Comparison of ENCODE assay signal across 28 cellular contexts in genomic region chr2:28612131-28612812, GRCh38.
A peak's percentile ranks its signal among the peaks of the same experiment; 100 is the strongest.
DNase-seq lines count a peak whose midpoint lies in the region; ATAC-seq, FAIRE-seq and TF ChIP-seq lines count a peak whose summit lies in the region.
"Had no signal": no experiment of that assay in that cellular context is flagged by ENCODE, and none has a peak within 500 bp of the region (broad histone marks: within the 10 kb centered on the region; RNA-seq: fewer than 3 reads in every experiment).

No MANE protein-coding gene starts in this region.

- no peak for DNase-seq in activated CD4-positive, alpha-beta memory T cell treated with anti-CD3 and anti-CD28 coated beads, Interleukin-2, amount 10 ng/mL, durations not matched to agents 7 days and 5 days
- DNase-seq in activated CD4-positive, alpha-beta memory T cell treated with anti-CD3 and anti-CD28 coated beads for 36 hours = no peak
- DNase-seq in T-cell (no peak), hepatocyte (ENCODE audit: low spot score) (no peak), GM19239 (ENCODE audit: insufficient read length, low spot score) (no peak), HAP-1 (ENCODE audit: low spot score in 2 of 2) (no peak), lower leg skin (ENCODE audit: low spot score in 2 of 2) (no peak)
- DNase-seq: activated T-cell treated with anti-CD3 and anti-CD28 coated beads, Interleukin-2, amount 50 U/mL, for 4 hours; AML-193; anterior cingulate cortex; caudate nucleus; CD8-positive, alpha-beta memory T cell; dermis blood vessel endothelial cell; DMS153; HFFc6; NCI-H2107; NCI-H446 treated with DMSO at 0.1 percent for 48 hours; SHP77; SW 1271; upper lobe of right lung had no signal

- no peaks in the 10 kb centered on the region for H4K20me1 ChIP-seq in hepatocyte (ENCODE audit: insufficient read depth, poor library complexity, severe bottlenecking)

- H3K4me1 Mint-ChIP-seq in activated CD4-positive, alpha-beta memory T cell treated with anti-CD3 and anti-CD28 coated beads, Interleukin-2, amount 10 ng/mL, durations not matched to agents 7 days and 5 days = peaks cover 33% of the 10 kb centered on the region
- peaks cover 33% of the 10 kb centered on the region for H3K4me1 Mint-ChIP-seq in activated CD4-positive, alpha-beta memory T cell treated with anti-CD3 and anti-CD28 coated beads for 36 hours (ENCODE audit: low read depth)
- peaks cover 28 to 31% (median 29%) of the 10 kb centered on the region in 3 donors for H3K4me1 Mint-ChIP-seq in T-cell

- intact Hi-C loops in activated CD4-positive, alpha-beta memory T cell treated with anti-CD3 and anti-CD28 coated beads for 36 hours (cut with micrococcal nuclease) = no loop called here
- intact Hi-C loops in lower leg skin (cut with DNase I; ENCODE audit: low total_unique reads) = no loop called here

- peak overlapping the region; percentile 5 for H3K4me3 Mint-ChIP-seq in activated CD4-positive, alpha-beta memory T cell treated with anti-CD3 and anti-CD28 coated beads, Interleukin-2, amount 10 ng/mL, durations not matched to agents 7 days and 5 days
- H3K4me3 Mint-ChIP-seq in activated CD4-positive, alpha-beta memory T cell treated with anti-CD3 and anti-CD28 coated beads for 36 hours = no peak overlapping the region
- no peak overlapping the region for H3K4me3 Mint-ChIP-seq in T-cell
- H3K4me3 Mint-ChIP-seq: activated CD8-positive, alpha-beta T cell treated with anti-CD3 and anti-CD28 coated beads, Interleukin-2, amount 10 ng/mL, durations not matched to agents 7 days and 5 days; activated naive CD4-positive, alpha-beta T cell treated with anti-CD3 and anti-CD28 coated beads, Interleukin-2, amount 50 U/mL, for 24 hours; activated T-cell treated with anti-CD3 and anti-CD28 coated beads, Interleukin-2, amount 50 U/mL, for 4 hours; HFFc6; WTC11 had no signal

- 83% methylated on average over 9 of the region's 9 CpGs for WGBS in hepatocyte (ENCODE audit: low lambda C conversion rate, missing lambda C conversion rate)
- 93% methylated on average over 9 of the region's 9 CpGs for WGBS in lower leg skin, 2 donors

- POLR2A ChIA-PET in activated CD4-positive, alpha-beta memory T cell treated with anti-CD3 and anti-CD28 coated beads, Interleukin-2, amount 10 ng/mL, durations not matched to agents 7 days and 5 days (lab: Charles Lee) = interaction anchor here (0.7 to 4.5 kb wide), 6 partner anchors 9 to 142 kb away, joined by 3 to 54 read pairs (median 4); no protein-coding TSS in a partner anchor
- POLR2A ChIA-PET in activated CD4-positive, alpha-beta memory T cell treated with anti-CD3 and anti-CD28 coated beads for 36 hours (lab: Charles Lee) = interaction anchor here (0.5 to 2.4 kb wide), 5 partner anchors 9 to 145 kb away, joined by 3 to 7 read pairs (median 3); partner anchors contain the start of gene PPP1CB
- POLR2A ChIA-PET in T-cell (lab: Charles Lee) = interaction anchor here (0.6 to 1.4 kb wide), 7 partner anchors 9 to 198 kb away, joined by 3 to 6 read pairs (median 6); no protein-coding TSS in a partner anchor

- H3K27ac ChIP-seq in hepatocyte (peak overlapping the region; percentile 92), skeletal muscle tissue (ENCODE audit: low read depth, low read length) (peak overlapping the region; percentile 67)
- H3K27ac ChIP-seq: upper lobe of right lung had no signal

- no peaks in the 10 kb centered on the region for H3K9me3 Mint-ChIP-seq in activated CD4-positive, alpha-beta memory T cell treated with anti-CD3 and anti-CD28 coated beads, Interleukin-2, amount 10 ng/mL, durations not matched to agents 7 days and 5 days
- H3K9me3 Mint-ChIP-seq in activated CD4-positive, alpha-beta memory T cell treated with anti-CD3 and anti-CD28 coated beads for 36 hours = no peaks in the 10 kb centered on the region
- no peaks in the 10 kb centered on the region for H3K9me3 Mint-ChIP-seq in T-cell
- H3K9me3 Mint-ChIP-seq: activated naive CD4-positive, alpha-beta T cell treated with anti-CD3 and anti-CD28 coated beads, Interleukin-2, amount 50 U/mL, for 24 hours; activated T-cell treated with anti-CD3 and anti-CD28 coated beads, Interleukin-2, amount 50 U/mL, for 4 hours; CD8-positive, alpha-beta memory T cell; HFFc6; WTC11 had no signal

- no peak overlapping the region for H3K27ac Mint-ChIP-seq in activated CD4-positive, alpha-beta memory T cell treated with anti-CD3 and anti-CD28 coated beads, Interleukin-2, amount 10 ng/mL, durations not matched to agents 7 days and 5 days
- no peak overlapping the region for H3K27ac Mint-ChIP-seq in activated CD4-positive, alpha-beta memory T cell treated with anti-CD3 and anti-CD28 coated beads for 36 hours
- peak overlapping the region; percentile 13 to 29 for H3K27ac Mint-ChIP-seq in T-cell
- H3K27ac Mint-ChIP-seq: HFFc6, WTC11 had no signal

- H3K27me3 Mint-ChIP-seq in activated CD4-positive, alpha-beta memory T cell treated with anti-CD3 and anti-CD28 coated beads, Interleukin-2, amount 10 ng/mL, durations not matched to agents 7 days and 5 days = no peaks in the 10 kb centered on the region
- no peaks in the 10 kb centered on the region for H3K27me3 Mint-ChIP-seq in activated CD4-positive, alpha-beta memory T cell treated with anti-CD3 and anti-CD28 coated beads for 36 hours
- H3K27me3 Mint-ChIP-seq in T-cell = no peaks in the 10 kb centered on the region
- H3K27me3 Mint-ChIP-seq: activated naive CD4-positive, alpha-beta T cell treated with anti-CD3 and anti-CD28 coated beads, Interleukin-2, amount 50 U/mL, for 24 hours had no signal

- H2AFZ ChIP-seq in hepatocyte = no peak overlapping the region

- H3K4me2 ChIP-seq in hepatocyte = no peak overlapping the region

- in situ Hi-C loops in HAP-1 (cut with MboI; ENCODE audit: low sequenced_read_pairs) = no loop called here

- no peak for FAIRE-seq in GM19239 (lab: Jason Lieb, UNC)
- FAIRE-seq: A204.1, endometrium, G401.6 had no signal

- ATAC-seq in T-cell (replicated peaks in 1 of 4) = no peak
- ATAC-seq: activated T-cell treated with anti-CD3 and anti-CD28 coated beads, Interleukin-2, amount 50 U/mL, for 4 hours; upper lobe of right lung; WTC11 had no signal

- no peaks in the 10 kb centered on the region for H3K9me2 ChIP-seq in hepatocyte (replicated peaks; ENCODE audit: insufficient read depth)

- H3K36me3 ChIP-seq in hepatocyte (replicated peaks; ENCODE audit: insufficient read depth, low read depth) = no peaks in the 10 kb centered on the region
- H3K36me3 ChIP-seq in skeletal muscle tissue (ENCODE audit: control insufficient read depth in 3 of 3, insufficient read depth in 3 of 3, low read length in 3 of 3) = no peaks in the 10 kb centered on the region
- no peaks in the 10 kb centered on the region for H3K36me3 ChIP-seq in HAP-1 (replicated peaks)
- H3K36me3 ChIP-seq: upper lobe of right lung had no signal

- peaks cover 30% of the 10 kb centered on the region for H3K4me1 ChIP-seq in hepatocyte (ENCODE audit: insufficient read depth)
- H3K4me1 ChIP-seq in skeletal muscle tissue (ENCODE audit: control insufficient read depth in 3 of 3, insufficient read depth in 3 of 3, low read length in 3 of 3) = peaks cover 22 to 49% (median 31%) of the 10 kb centered on the region in 3 donors
- peaks cover 21% of the 10 kb centered on the region for H3K4me1 ChIP-seq in HAP-1
- H3K4me1 ChIP-seq: upper lobe of right lung had no signal

- H3K79me2 ChIP-seq in hepatocyte = no peaks in the 10 kb centered on the region
- H3K79me2 ChIP-seq: parathyroid adenoma had no signal

- peak overlapping the region in 1 of 3 donors; percentile 40 for H3K9ac ChIP-seq in skeletal muscle tissue (ENCODE audit: low read depth in 1 of 3, low read length in 3 of 3)
- H3K9ac ChIP-seq: parathyroid adenoma had no signal

- H3K27me3 ChIP-seq in hepatocyte (no peaks in the 10 kb centered on the region), skeletal muscle tissue (ENCODE audit: control insufficient read depth in 3 of 3, insufficient read depth in 3 of 3, low read length in 3 of 3) (no peaks in the 10 kb centered on the region), HAP-1 (ENCODE audit: low read depth) (no peaks in the 10 kb centered on the region)
- H3K27me3 ChIP-seq: upper lobe of right lung had no signal

- H3K9me3 ChIP-seq in hepatocyte (ENCODE audit: low read depth) (no peaks in the 10 kb centered on the region), skeletal muscle tissue (ENCODE audit: control insufficient read depth in 3 of 3, low read length in 3 of 3) (no peaks in the 10 kb centered on the region), HAP-1 (no peaks in the 10 kb centered on the region)
- H3K9me3 ChIP-seq: upper lobe of right lung had no signal

- CTCF ChIA-PET in activated CD4-positive, alpha-beta memory T cell treated with anti-CD3 and anti-CD28 coated beads, Interleukin-2, amount 10 ng/mL, durations not matched to agents 7 days and 5 days (lab: Charles Lee) = interaction anchor here (0.7 to 8.4 kb wide), 8 partner anchors 9 to 398 kb away, joined by 3 to 72 read pairs (median 6); partner anchors contain the start of gene PPP1CB
- CTCF ChIA-PET in activated CD4-positive, alpha-beta memory T cell treated with anti-CD3 and anti-CD28 coated beads for 36 hours (lab: Charles Lee) = interaction anchor here (0.6 to 7.6 kb wide), 6 partner anchors 9 to 46 kb away, joined by 3 to 64 read pairs (median 4); no protein-coding TSS in a partner anchor
- CTCF ChIA-PET in T-cell (lab: Charles Lee) = interaction anchor here (0.6 to 2.1 kb wide), 5 partner anchors 17 to 736 kb away, joined by 4 to 13 read pairs (median 5); no protein-coding TSS in a partner anchor

- no peak overlapping the region for H3K4me3 ChIP-seq in hepatocyte
- H3K4me3 ChIP-seq in skeletal muscle tissue (ENCODE audit: low read length in 3 of 3) = no peak overlapping the region
- no peak overlapping the region for H3K4me3 ChIP-seq in HAP-1
- H3K4me3 ChIP-seq in lower leg skin (ENCODE audit: low read depth, poor library complexity, severe bottlenecking) = no peak overlapping the region
- H3K4me3 ChIP-seq: upper lobe of right lung had no signal

- TF ChIP-seq CTCF in hepatocyte (IDR thresholded peaks at IDR 0.05; ENCODE audit: poor library complexity) = no peak
- no peak for TF ChIP-seq CTCF in lower leg skin (IDR thresholded peaks at IDR 0.05)

- no peak for TF ChIP-seq POLR2A in lower leg skin (IDR thresholded peaks at IDR 0.05)

- H3K36me3 Mint-ChIP-seq in activated CD4-positive, alpha-beta memory T cell treated with anti-CD3 and anti-CD28 coated beads, Interleukin-2, amount 10 ng/mL, durations not matched to agents 7 days and 5 days (ENCODE audit: low read depth) = peaks cover 27% of the 10 kb centered on the region
- peaks cover 11% of the 10 kb centered on the region for H3K36me3 Mint-ChIP-seq in activated CD4-positive, alpha-beta memory T cell treated with anti-CD3 and anti-CD28 coated beads for 36 hours
- H3K36me3 Mint-ChIP-seq in T-cell = peaks cover 4% of the 10 kb centered on the region
- H3K36me3 Mint-ChIP-seq: CD8-positive, alpha-beta memory T cell; WTC11 had no signal

Comparison
In these comparisons a context has a peak if more than half of its experiments do, and no peak if none do; other contexts are left out.
1. H3K27ac Mint-ChIP-seq: peak in T-cell (2 of 2); none in activated CD4-positive, alpha-beta memory T cell treated with anti-CD3 and anti-CD28 coated beads, Interleukin-2, amount 10 ng/mL, durations not matched to agents 7 days and 5 days (single experiment) and activated CD4-positive, alpha-beta memory T cell treated with anti-CD3 and anti-CD28 coated beads for 36 hours (single experiment).